Comparison of ENCODE assay signal across 26 cellular contexts in the genomic region with DNA sequence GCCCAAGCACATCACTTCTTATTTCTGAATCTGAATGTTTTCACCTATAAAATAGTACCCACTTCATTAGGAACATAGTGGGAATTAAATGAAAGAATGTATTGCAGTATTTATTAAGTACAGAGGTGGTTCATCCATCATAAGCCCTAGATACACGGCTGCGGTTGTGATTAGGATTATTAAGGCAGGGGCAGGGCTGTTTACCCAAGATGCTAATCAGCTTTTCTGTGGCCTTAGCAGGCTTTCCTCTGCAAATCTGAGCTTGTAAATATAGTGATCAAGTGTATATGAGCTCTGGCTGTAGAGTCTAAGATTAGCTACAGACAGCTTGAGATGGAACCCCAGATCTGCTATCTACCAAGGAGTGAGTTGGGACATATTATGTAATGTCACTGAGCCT.
"Had no signal": no experiment of that assay in that cellular context is flagged by ENCODE, and none has a peak within 500 bp of the region (broad histone marks: within the 10 kb centered on the region; RNA-seq: fewer than 3 reads in every experiment).

No MANE protein-coding gene starts in this region.

- H3K36me3 Mint-ChIP-seq: activated CD4-positive, alpha-beta memory T cell treated with anti-CD3 and anti-CD28 coated beads for 36 hours; activated naive CD4-positive, alpha-beta T cell treated with anti-CD3 and anti-CD28 coated beads, Interleukin-2, amount 10 ng/mL, durations not matched to agents 7 days and 5 days; activated naive CD4-positive, alpha-beta T cell treated with anti-CD3 and anti-CD28 coated beads, Interleukin-2, amount 50 U/mL, for 72 hours; activated naive CD8-positive, alpha-beta T cell treated with anti-CD3 and anti-CD28 coated beads, Interleukin-2, amount 10 ng/mL, durations not matched to agents 7 days and 5 days; brain had no signal

- H3K4me1 Mint-ChIP-seq: activated B cell treated with CpG ODN at 0.5 μM for 24 hours; activated CD4-positive, alpha-beta T cell treated with anti-CD3 and anti-CD28 coated beads, Interleukin-2, amount 10 ng/mL, durations not matched to agents 24 days and 14 days; activated naive CD4-positive, alpha-beta T cell treated with anti-CD3 and anti-CD28 coated beads, Interleukin-2, amount 10 ng/mL, durations not matched to agents 7 days and 5 days; activated naive CD8-positive, alpha-beta T cell treated with anti-CD3 and anti-CD28 coated beads, Interleukin-2, amount 10 ng/mL, durations not matched to agents 7 days and 5 days; brain; central memory CD8-positive, alpha-beta T cell; endodermal cell had no signal

- H3K36me3 ChIP-seq: ascending aorta, gastrocnemius medialis, heart left ventricle had no signal

- H3K27ac Mint-ChIP-seq: activated B cell treated with CpG ODN at 0.5 μM for 24 hours; activated CD4-positive, alpha-beta memory T cell treated with anti-CD3 and anti-CD28 coated beads for 36 hours; activated CD4-positive, alpha-beta T cell treated with anti-CD3 and anti-CD28 coated beads, Interleukin-2, amount 10 ng/mL, durations not matched to agents 24 days and 14 days; activated naive CD4-positive, alpha-beta T cell treated with anti-CD3 and anti-CD28 coated beads, Interleukin-2, amount 10 ng/mL, durations not matched to agents 7 days and 5 days; activated naive CD4-positive, alpha-beta T cell treated with anti-CD3 and anti-CD28 coated beads, Interleukin-2, amount 50 U/mL, for 72 hours; activated naive CD8-positive, alpha-beta T cell treated with anti-CD3 and anti-CD28 coated beads, Interleukin-2, amount 10 ng/mL, durations not matched to agents 7 days and 5 days; activated T-cell treated with anti-CD3 and anti-CD28 coated beads, Interleukin-2, amount 50 U/mL, for 24 hours; activated T-cell treated with anti-CD3 and anti-CD28 coated beads, Interleukin-2, amount 50 U/mL, for 72 hours; brain; dendritic cell treated with granulocyte-macrophage colony-stimulating factor and Interleukin-4, amounts not matched to agents 40 ng/mL and 50 ng/mL, for 4 days; endodermal cell had no signal

- H3K27me3 ChIP-seq: ascending aorta, dorsolateral prefrontal cortex, foreskin keratinocyte, gastrocnemius medialis, heart left ventricle had no signal

- H3K9me3 ChIP-seq: ascending aorta, gastrocnemius medialis, heart left ventricle had no signal

- H3K4me3 Mint-ChIP-seq: activated B cell treated with CpG ODN at 0.5 μM for 24 hours; activated CD4-positive, alpha-beta memory T cell treated with anti-CD3 and anti-CD28 coated beads for 36 hours; activated CD4-positive, alpha-beta T cell treated with anti-CD3 and anti-CD28 coated beads, Interleukin-2, amount 10 ng/mL, durations not matched to agents 24 days and 14 days; activated naive CD4-positive, alpha-beta T cell treated with anti-CD3 and anti-CD28 coated beads, Interleukin-2, amount 10 ng/mL, durations not matched to agents 7 days and 5 days; activated naive CD8-positive, alpha-beta T cell treated with anti-CD3 and anti-CD28 coated beads, Interleukin-2, amount 10 ng/mL, durations not matched to agents 7 days and 5 days; activated T-cell treated with anti-CD3 and anti-CD28 coated beads, Interleukin-2, amount 50 U/mL, for 24 hours; activated T-cell treated with anti-CD3 and anti-CD28 coated beads, Interleukin-2, amount 50 U/mL, for 72 hours; brain; central memory CD8-positive, alpha-beta T cell; dendritic cell treated with granulocyte-macrophage colony-stimulating factor and Interleukin-4, amounts not matched to agents 40 ng/mL and 50 ng/mL, for 4 days; endodermal cell had no signal

- H3K9me3 Mint-ChIP-seq: activated B cell treated with CpG ODN at 0.5 μM for 24 hours; activated CD4-positive, alpha-beta memory T cell treated with anti-CD3 and anti-CD28 coated beads for 36 hours; activated CD4-positive, alpha-beta T cell treated with anti-CD3 and anti-CD28 coated beads, Interleukin-2, amount 10 ng/mL, durations not matched to agents 24 days and 14 days; activated naive CD4-positive, alpha-beta T cell treated with anti-CD3 and anti-CD28 coated beads, Interleukin-2, amount 10 ng/mL, durations not matched to agents 7 days and 5 days; activated naive CD4-positive, alpha-beta T cell treated with anti-CD3 and anti-CD28 coated beads, Interleukin-2, amount 50 U/mL, for 72 hours; activated naive CD8-positive, alpha-beta T cell treated with anti-CD3 and anti-CD28 coated beads, Interleukin-2, amount 10 ng/mL, durations not matched to agents 7 days and 5 days; activated T-cell treated with anti-CD3 and anti-CD28 coated beads, Interleukin-2, amount 50 U/mL, for 24 hours; brain; central memory CD8-positive, alpha-beta T cell; dendritic cell treated with granulocyte-macrophage colony-stimulating factor and Interleukin-4, amounts not matched to agents 40 ng/mL and 50 ng/mL, for 4 days; endodermal cell had no signal

- H3K27ac ChIP-seq: ascending aorta, coronary artery, dorsolateral prefrontal cortex, foreskin keratinocyte, gastrocnemius medialis, heart left ventricle had no signal

- H3K4me3 ChIP-seq: ascending aorta, coronary artery, dorsolateral prefrontal cortex, gastrocnemius medialis, heart left ventricle had no signal

- H3K27me3 Mint-ChIP-seq: activated naive CD8-positive, alpha-beta T cell treated with anti-CD3 and anti-CD28 coated beads, Interleukin-2, amount 10 ng/mL, durations not matched to agents 7 days and 5 days had no signal

- H3K4me1 ChIP-seq: foreskin keratinocyte, gastrocnemius medialis had no signal

- DNase-seq: activated B cell treated with CpG ODN at 0.5 μM for 24 hours; activated CD4-positive, alpha-beta memory T cell treated with anti-CD3 and anti-CD28 coated beads for 36 hours; activated CD4-positive, alpha-beta T cell treated with anti-CD3 and anti-CD28 coated beads, Interleukin-2, amount 10 ng/mL, durations not matched to agents 24 days and 14 days; activated CD8-positive, alpha-beta memory T cell treated with anti-CD3 and anti-CD28 coated beads, Interleukin-2, amount 50 U/mL, for 48 hours; activated gamma-delta T cell; activated naive CD4-positive, alpha-beta T cell; activated naive CD4-positive, alpha-beta T cell treated with anti-CD3 and anti-CD28 coated beads, Interleukin-2, amount 10 ng/mL, durations not matched to agents 7 days and 5 days; activated naive CD8-positive, alpha-beta T cell treated with anti-CD3 and anti-CD28 coated beads, Interleukin-2, amount 10 ng/mL, durations not matched to agents 7 days and 5 days; activated T-cell treated with anti-CD3 and anti-CD28 coated beads for 4 hours; activated T-cell treated with anti-CD3 and anti-CD28 coated beads, Interleukin-2, amount 50 U/mL, for 24 hours; activated T-cell treated with anti-CD3 and anti-CD28 coated beads, Interleukin-2, amount 50 U/mL, for 72 hours; dorsolateral prefrontal cortex; effector memory CD4-positive, alpha-beta T cell; endodermal cell; foreskin keratinocyte; gastrocnemius medialis; glutamatergic neuron; heart left ventricle; hypothalamus; T-helper 2 cell had no signal
